ENCODE assay signal across 23 cellular contexts in genomic region chr3:49680493-49681231, GRCh38. TPM values are rescaled to one million over a fixed set of nuclear protein-coding genes. Genes with fewer than 3 reads are reported as not detected.
DNase-seq lines count a peak whose midpoint lies in the region; ATAC-seq, FAIRE-seq and TF ChIP-seq lines count a peak whose summit lies in the region.
"Had no signal": no experiment of that assay in that cellular context is flagged by ENCODE, and none has a peak within 500 bp of the region (broad histone marks: within the 10 kb centered on the region; RNA-seq: fewer than 3 reads in every experiment).

No MANE protein-coding gene starts in this region.

- no peak overlapping the region for H3K4me2 ChIP-seq in H1 (ENCODE audit: insufficient read depth in 1 of 2, low read depth in 2 of 2, low read length in 2 of 2)
- no peak overlapping the region for H3K4me2 ChIP-seq in osteoblast (ENCODE audit: insufficient read depth, low read length)
- H3K4me2 ChIP-seq: A549 had no signal

- H2BK12ac ChIP-seq in H1 (ENCODE audit: low read depth, low read length), result no peak overlapping the region

- H4K91ac ChIP-seq in H1 (replicated peaks; ENCODE audit: insufficient read length, low read length), result no peak overlapping the region

- H4K8ac ChIP-seq in H1 (ENCODE audit: extremely low read depth, insufficient read depth, low read length), result peak overlapping the region; percentile 62; the same call in 1 of the 2 replicates

- no peak overlapping the region for H3K4me3 Mint-ChIP-seq in activated T-cell treated with anti-CD3 and anti-CD28 coated beads, Interleukin-2, amount 50 U/mL, for 24 hours
- H3K4me3 Mint-ChIP-seq in activated T-cell treated with anti-CD3 and anti-CD28 coated beads, Interleukin-2, amount 50 U/mL, for 4 hours, result no peak overlapping the region
- H3K4me3 Mint-ChIP-seq: IgD-negative memory B cell had no signal

- H3K36me3 Mint-ChIP-seq in activated T-cell treated with anti-CD3 and anti-CD28 coated beads, Interleukin-2, amount 50 U/mL, for 24 hours (ENCODE audit: low read depth), result peaks cover 98% of the 10 kb centered on the region
- H3K36me3 Mint-ChIP-seq in activated T-cell treated with anti-CD3 and anti-CD28 coated beads, Interleukin-2, amount 50 U/mL, for 4 hours (ENCODE audit: insufficient read depth), result peaks cover 36% of the 10 kb centered on the region

- H2BK5ac ChIP-seq in H1 (ENCODE audit: low read depth, low read length), result no peak overlapping the region

- no peak for ATAC-seq in activated T-cell treated with anti-CD3 and anti-CD28 coated beads, Interleukin-2, amount 50 U/mL, for 4 hours
- ATAC-seq: A549 had no signal

- H3K23me2 ChIP-seq in H1 (ENCODE audit: low read depth, low read length), result no peaks in the 10 kb centered on the region

- TF ChIP-seq RAD21 in H1 (IDR thresholded peaks at IDR 0.05 in 1 of 2, conservative IDR thresholded peaks at IDR 0.05 in 1 of 2; ENCODE audit: low read depth in 2 of 2, low read length in 2 of 2), result no peak

- no peak overlapping the region for H4K5ac ChIP-seq in H1 (ENCODE audit: insufficient read length, low read depth, low read length)

- H3K79me2 ChIP-seq in H1 (ENCODE audit: control insufficient read depth in 1 of 2, insufficient read depth in 2 of 2, low read length in 2 of 2) (0 out of 4 replicates have a peak, but pooled peaks cover 0 to 3% of the 10 kb centered on the region in 2 experiments), osteoblast (ENCODE audit: insufficient read depth, low read length) (peaks cover 7% of the 10 kb centered on the region)

- peak overlapping the region; percentile 50 for H3K27ac Mint-ChIP-seq in activated T-cell treated with anti-CD3 and anti-CD28 coated beads, Interleukin-2, amount 50 U/mL, for 24 hours
- H3K27ac Mint-ChIP-seq: IgD-negative memory B cell had no signal

- peaks cover 0 to 3% (median 3%) of the 10 kb centered on the region in 4 experiments; a peak in 2 of 7 replicates for H3K27me3 ChIP-seq in H1 (replicated peaks in 1 of 4; ENCODE audit: control insufficient read depth in 3 of 4, extremely low read depth in 1 of 4, insufficient read depth in 3 of 4, low read length in 3 of 4)
- no peaks in the 10 kb centered on the region for H3K27me3 ChIP-seq in osteoblast (ENCODE audit: insufficient read depth, low read length)
- peaks cover 0 to 3% (median 0%) of the 10 kb centered on the region in 7 donors for H3K27me3 ChIP-seq in spleen (replicated peaks in 1 of 7)

- intact Hi-C loops in spleen (cut with DNase I; ENCODE audit: low total_unique reads), result no loop called here

- H2BK20ac ChIP-seq in H1 (ENCODE audit: low read length), result no peak overlapping the region

- no peak overlapping the region for H3K23ac ChIP-seq in H1 (ENCODE audit: insufficient read length)

- WGBS in H1 (ENCODE audit: extremely low coverage in 1 of 2, insufficient coverage in 1 of 2, insufficient read length in 1 of 2, insufficient replicate concordance in 2 of 2, low coverage in 1 of 2, low lambda C conversion rate in 2 of 2, missing lambda C conversion rate in 1 of 2), 2 experiments, result 77% methylated on average over 7 of the region's 7 CpGs; no CpG with 5 or more reads in 1 of the 2 experiments
- WGBS in spleen, 5 donors, result 92 to 98% (median 95%) methylated on average over 4 to 7 of the region's 7 CpGs

- no peak overlapping the region for H2AK5ac ChIP-seq in H1 (ENCODE audit: low read depth, low read length)

- DNase-seq in activated T-cell treated with anti-CD3 and anti-CD28 coated beads, Interleukin-2, amount 50 U/mL, for 24 hours, result no peak
- no peak for DNase-seq in activated T-cell treated with anti-CD3 and anti-CD28 coated beads, Interleukin-2, amount 50 U/mL, for 4 hours
- DNase-seq in H1 (ENCODE audit: low read depth in 1 of 2, low spot score in 2 of 2), result no peak
- DNase-seq in osteoblast (ENCODE audit: insufficient read length, low spot score, missing footprints), result peak; percentile 92
- DNase-seq in NCI-H1105 treated with DMSO at 0.1 percent for 48 hours (lab: John Stamatoyannopoulos, UW), result no peak
- DNase-seq in spleen, result no peak
- no peak for DNase-seq in ecto neural progenitor cell (ENCODE audit: low spot score)
- DNase-seq: AML-193; Caco-2; CD4-positive, alpha-beta T cell; DMS153; DMS79; GDM1; HCEC 1CT; KBM-7 had no signal

- H2AFZ ChIP-seq in H1 (ENCODE audit: low read length) (no peak overlapping the region), osteoblast (ENCODE audit: low read length) (no peak overlapping the region)

- H3K27ac ChIP-seq in H1 (ENCODE audit: low read depth, low read length) (no peak overlapping the region), osteoblast (ENCODE audit: low read depth, low read length) (no peak overlapping the region), spleen (no peak overlapping the region)
- H3K27ac ChIP-seq: 22Rv1, A549, C4-2B had no signal

- H3K9me3 Mint-ChIP-seq in activated T-cell treated with anti-CD3 and anti-CD28 coated beads, Interleukin-2, amount 50 U/mL, for 24 hours, result no peaks in the 10 kb centered on the region
- H3K9me3 Mint-ChIP-seq in activated T-cell treated with anti-CD3 and anti-CD28 coated beads, Interleukin-2, amount 50 U/mL, for 4 hours, result no peaks in the 10 kb centered on the region
- H3K9me3 Mint-ChIP-seq: CD4-positive, alpha-beta T cell; IgD-negative memory B cell had no signal

- no peaks in the 10 kb centered on the region for H3K9me3 ChIP-seq in H1 (ENCODE audit: insufficient read depth in 2 of 2, low read depth in 1 of 2, low read length in 1 of 2)
- no peaks in the 10 kb centered on the region for H3K9me3 ChIP-seq in osteoblast (ENCODE audit: low read depth, low read length)
- no peaks in the 10 kb centered on the region for H3K9me3 ChIP-seq in spleen
- H3K9me3 ChIP-seq: A549, Caco-2 had no signal

- no peak for TF ChIP-seq EP300 in H1 (IDR thresholded peaks at IDR 0.05; ENCODE audit: borderline replicate concordance in 1 of 2, low read depth in 2 of 2, low read length in 2 of 2)

- H3K4ac ChIP-seq in H1 (replicated peaks; ENCODE audit: insufficient read length, low read depth, low read length), result no peak overlapping the region

- H3K27me3 Mint-ChIP-seq in activated T-cell treated with anti-CD3 and anti-CD28 coated beads, Interleukin-2, amount 50 U/mL, for 24 hours, result no peaks in the 10 kb centered on the region
- H3K27me3 Mint-ChIP-seq in activated T-cell treated with anti-CD3 and anti-CD28 coated beads, Interleukin-2, amount 50 U/mL, for 4 hours (ENCODE audit: low read depth), result peaks cover 4% of the 10 kb centered on the region
- H3K27me3 Mint-ChIP-seq: CD4-positive, alpha-beta T cell had no signal

- no peaks in the 10 kb centered on the region for H3K79me1 ChIP-seq in H1 (ENCODE audit: low read depth, low read length)

- H3K56ac ChIP-seq in H1 (replicated peaks; ENCODE audit: insufficient read length, low read depth, low read length), result no peak overlapping the region

- H3K14ac ChIP-seq in H1 (ENCODE audit: insufficient read length), result no peak overlapping the region

- peaks cover 22% of the 10 kb centered on the region for H3K4me1 Mint-ChIP-seq in activated T-cell treated with anti-CD3 and anti-CD28 coated beads, Interleukin-2, amount 50 U/mL, for 24 hours (ENCODE audit: low read depth)
- peaks cover 10% of the 10 kb centered on the region for H3K4me1 Mint-ChIP-seq in activated T-cell treated with anti-CD3 and anti-CD28 coated beads, Interleukin-2, amount 50 U/mL, for 4 hours (ENCODE audit: low read depth)

- H3K18ac ChIP-seq in H1 (ENCODE audit: extremely low read depth, low read length), result no peak overlapping the region

- H3K4me1 ChIP-seq in H1 (replicated peaks in 1 of 4; ENCODE audit: control insufficient read depth in 3 of 4, insufficient read depth in 4 of 4, low read length in 3 of 4) (no peaks in the 10 kb centered on the region), osteoblast (ENCODE audit: insufficient read depth, low read length) (no peaks in the 10 kb centered on the region), spleen (peaks cover 0 to 24% (median 4%) of the 10 kb centered on the region in 6 donors)
- H3K4me1 ChIP-seq: A549, Caco-2 had no signal

- CTCF ChIA-PET in H1 (lab: Charles Lee; ENCODE audit: partially characterized antibody), result interaction anchor here (0.6 to 2.3 kb wide), 5 partner anchors 20 to 209 kb away, joined by 3 to 6 read pairs (median 5); no protein-coding TSS in a partner anchor

- H3K9ac ChIP-seq in H1 (replicated peaks in 1 of 4; ENCODE audit: extremely low read depth in 1 of 4, low read depth in 3 of 4, low read length in 3 of 4), result no peak overlapping the region

- H3K36me3 ChIP-seq in H1 (ENCODE audit: control insufficient read depth in 2 of 4, insufficient read depth in 4 of 4, low read length in 3 of 4), result peaks cover 47 to 77% (median 71%) of the 10 kb centered on the region in 4 experiments
- H3K36me3 ChIP-seq in osteoblast (ENCODE audit: insufficient read depth, low read length), result peaks cover 75% of the 10 kb centered on the region
- peaks cover 0 to 95% (median 84%) of the 10 kb centered on the region in 6 donors for H3K36me3 ChIP-seq in spleen

- H2BK120ac ChIP-seq in H1 (replicated peaks; ENCODE audit: low read depth, low read length), result no peak overlapping the region

- POLR2A ChIA-PET in H1 (lab: Charles Lee; ENCODE audit: partially characterized antibody), result interaction anchor here (0.6 to 1.7 kb wide), 4 partner anchors 33 to 752 kb away, joined by 3 to 8 read pairs (median 3); partner anchors contain the start of gene AMIGO3

- H3K4me3 ChIP-seq in H1 (ENCODE audit: extremely low read depth in 1 of 4, insufficient read depth in 2 of 4, low read depth in 3 of 4, low read length in 4 of 4) (no peak overlapping the region), osteoblast (ENCODE audit: insufficient read depth, low read length) (no peak overlapping the region), spleen (no peak overlapping the region)
- H3K4me3 ChIP-seq: A549 had no signal

- TF ChIP-seq CTCF in H1 (IDR thresholded peaks at IDR 0.05; ENCODE audit: control extremely low read depth in 1 of 3, insufficient read depth in 1 of 3, low read depth in 1 of 3, low read length in 3 of 3), result no peak
- no peak for TF ChIP-seq CTCF in osteoblast (IDR thresholded peaks at IDR 0.05; ENCODE audit: extremely low read depth, low read depth, low read length)
- TF ChIP-seq CTCF in spleen (IDR thresholded peaks at IDR 0.05 in 8 of 11, conservative IDR thresholded peaks at IDR 0.05 in 3 of 11), result no peak

- no peak overlapping the region for H2BK15ac ChIP-seq in H1 (ENCODE audit: low read length)

- H4K20me1 ChIP-seq in H1 (replicated peaks in 1 of 2; ENCODE audit: control insufficient read depth in 1 of 2, insufficient read depth in 2 of 2, low read length in 2 of 2) (peaks cover 0 to 21% of the 10 kb centered on the region in 2 experiments), osteoblast (ENCODE audit: insufficient read depth, low read length) (peaks cover 20% of the 10 kb centered on the region)

- no peak for FAIRE-seq in H1 (lab: Jason Lieb, UNC)
- FAIRE-seq: A549, D721Med, H54, HTR-8/SVneo had no signal

- TF ChIP-seq POLR2A in H1 (IDR thresholded peaks at IDR 0.05; ENCODE audit: control extremely low read depth in 1 of 2, low read depth in 2 of 2, low read length in 2 of 2) (no peak), spleen (IDR thresholded peaks at IDR 0.05) (no peak)

RNA-seq across cellular contexts. Expression of gene APEH, which starts 6.5 kb away (rescaled TPM):
- 100 to 1,000 TPM; 129 to 183 (median 171) TPM for total RNA-seq in activated T-cell treated with anti-CD3 and anti-CD28 coated beads, Interleukin-2, amount 50 U/mL, for 4 hours
- 222 and 236 TPM in 2 replicates for total RNA-seq in H1 (2021; fragmentation: NEBNext Ultra II Directional; extraction: Animal tissue kit (Norgen Biotek cat#: 25700))
- polyA plus RNA-seq in H1 (2011; rRNA removed) (260 and 275 TPM in 2 replicates), spleen (10 to 100 TPM; 29.6 to 46.0 (median 42.7) TPM)
- polyA plus RNA-seq in H1 (2011; cell fraction: cytosol; rRNA removed), result 237 TPM
- polyA plus RNA-seq in H1 (2011; cell fraction: nucleus; rRNA removed), result 509 TPM
- polyA plus RNA-seq in H1 (2012, experiment 1 of 2), result 188 to 293 TPM (median 261 TPM) in 4 replicates
- 246 TPM for polyA plus RNA-seq in H1 (2012, experiment 2 of 2)
- polyA plus RNA-seq in H1 (2013, experiment 1 of 2), result 99.8 TPM
- polyA plus RNA-seq in H1 (2013, experiment 2 of 2), result 92.7 TPM
- 303 and 366 TPM in 2 replicates for polyA minus RNA-seq in H1 (2011; rRNA and poly(A)+ RNA removed)
- polyA minus RNA-seq in H1 (2011; cell fraction: cytosol; rRNA and poly(A)+ RNA removed), result 156 TPM
- 198 TPM for polyA minus RNA-seq in H1 (2011; cell fraction: nucleus; rRNA and poly(A)+ RNA removed)
- total RNA-seq in osteoblast (98.8 and 101 TPM in 2 replicates), spleen (10 to 100 TPM; 63.1 to 89.5 (median 78.7) TPM)

RNA-seq across cellular contexts. Expression of gene MST1, which starts 8.6 kb away (rescaled TPM):
- total RNA-seq in activated T-cell treated with anti-CD3 and anti-CD28 coated beads, Interleukin-2, amount 50 U/mL, for 4 hours, result 1 to 10 TPM; 4.1 to 5.7 (median 4.7) TPM
- total RNA-seq in H1 (2021; fragmentation: NEBNext Ultra II Directional; extraction: Animal tissue kit (Norgen Biotek cat#: 25700)), result 6.2 and 8.5 TPM in 2 replicates
- polyA plus RNA-seq in H1 (2011; rRNA removed) (9.5 and 14.2 TPM in 2 replicates), spleen (10 to 100 TPM; 28.0 to 65.8 (median 43.4) TPM)
- 13.9 TPM for polyA plus RNA-seq in H1 (2011; cell fraction: cytosol; rRNA removed)
- polyA plus RNA-seq in H1 (2011; cell fraction: nucleus; rRNA removed), result 85.9 TPM
- polyA plus RNA-seq in H1 (2012, experiment 1 of 2), result 9.0 to 11.8 TPM (median 9.3 TPM) in 4 replicates
- polyA plus RNA-seq in H1 (2012, experiment 2 of 2), result 4.6 TPM
- 8.6 TPM for polyA plus RNA-seq in H1 (2013, experiment 1 of 2)
- polyA plus RNA-seq in H1 (2013, experiment 2 of 2), result 7.0 TPM
- 6.0 and 7.3 TPM in 2 replicates for polyA minus RNA-seq in H1 (2011; rRNA and poly(A)+ RNA removed)
- 13.4 TPM for polyA minus RNA-seq in H1 (2011; cell fraction: cytosol; rRNA and poly(A)+ RNA removed)
- polyA minus RNA-seq in H1 (2011; cell fraction: nucleus; rRNA and poly(A)+ RNA removed), result 23.3 TPM
- total RNA-seq in osteoblast (6.5 and 6.9 TPM in 2 replicates), spleen (10 to 100 TPM; 17.0 to 26.9 (median 21.1) TPM)

RNA-seq across cellular contexts. Expression of gene RNF123, which starts 8.7 kb away (rescaled TPM):
- total RNA-seq in activated T-cell treated with anti-CD3 and anti-CD28 coated beads, Interleukin-2, amount 50 U/mL, for 4 hours, result 10 to 100 TPM; 34.0 to 41.4 (median 35.4) TPM
- 30.5 and 34.2 TPM in 2 replicates for total RNA-seq in H1 (2021; fragmentation: NEBNext Ultra II Directional; extraction: Animal tissue kit (Norgen Biotek cat#: 25700))
- polyA plus RNA-seq in H1 (2011; rRNA removed) (57.7 and 71.5 TPM in 2 replicates), spleen (10 to 100 TPM; 11.6 to 22.5 (median 18.0) TPM)
- 42.3 TPM for polyA plus RNA-seq in H1 (2011; cell fraction: cytosol; rRNA removed)
- 154 TPM for polyA plus RNA-seq in H1 (2011; cell fraction: nucleus; rRNA removed)
- 14.4 to 33.7 TPM (median 28.7 TPM) in 4 replicates for polyA plus RNA-seq in H1 (2012, experiment 1 of 2)
- 25.2 TPM for polyA plus RNA-seq in H1 (2012, experiment 2 of 2)
- 25.4 TPM for polyA plus RNA-seq in H1 (2013, experiment 1 of 2)
- 26.8 TPM for polyA plus RNA-seq in H1 (2013, experiment 2 of 2)
- 49.8 TPM in 2 replicates for polyA minus RNA-seq in H1 (2011; rRNA and poly(A)+ RNA removed)
- polyA minus RNA-seq in H1 (2011; cell fraction: cytosol; rRNA and poly(A)+ RNA removed), result 26.6 TPM
- polyA minus RNA-seq in H1 (2011; cell fraction: nucleus; rRNA and poly(A)+ RNA removed), result 51.9 TPM
- total RNA-seq in osteoblast (25.0 and 33.3 TPM in 2 replicates), spleen (10 to 100 TPM; 34.9 to 57.5 (median 48.1) TPM)

RNA-seq across cellular contexts. Expression of gene AMIGO3, which starts 38.8 kb away (rescaled TPM):
- total RNA-seq in activated T-cell treated with anti-CD3 and anti-CD28 coated beads, Interleukin-2, amount 50 U/mL, for 4 hours, result under 1 TPM in 1 of 3 donors, not detected in 2; 0.11 TPM
- total RNA-seq in H1 (2021; fragmentation: NEBNext Ultra II Directional; extraction: Animal tissue kit (Norgen Biotek cat#: 25700)), result 1.6 and 2.9 TPM in 2 replicates
- 8.8 and 13.1 TPM in 2 replicates for polyA plus RNA-seq in H1 (2011; rRNA removed)
- polyA plus RNA-seq in H1 (2011; cell fraction: cytosol; rRNA removed), result 5.9 TPM
- 7.3 TPM for polyA plus RNA-seq in H1 (2011; cell fraction: nucleus; rRNA removed)
- polyA plus RNA-seq in H1 (2012, experiment 1 of 2), result 3.7 to 6.4 TPM (median 6.0 TPM) in 4 replicates
- 5.3 TPM for polyA plus RNA-seq in H1 (2012, experiment 2 of 2)
- polyA plus RNA-seq in H1 (2013, experiment 1 of 2), result 7.9 TPM
- 7.7 TPM for polyA plus RNA-seq in H1 (2013, experiment 2 of 2)
- polyA minus RNA-seq in H1 (2011; rRNA and poly(A)+ RNA removed), result 3.1 and 3.4 TPM in 2 replicates
- 8.0 TPM for polyA minus RNA-seq in H1 (2011; cell fraction: cytosol; rRNA and poly(A)+ RNA removed)
- 14.2 TPM for polyA minus RNA-seq in H1 (2011; cell fraction: nucleus; rRNA and poly(A)+ RNA removed)
- 0.29 and 1.8 TPM in 2 replicates for total RNA-seq in osteoblast
- 1 to 10 TPM in 2 of 7 donors, under 1 TPM in 1, not detected in 4; 0.23 to 1.6 (median 1.4) TPM for total RNA-seq in spleen
- 1 to 10 TPM in 1 of 3 donors, under 1 TPM in 2; 0.52 to 1.1 (median 0.79) TPM for polyA plus RNA-seq in spleen
- total RNA-seq: Caco-2 had no signal
- polyA plus RNA-seq: BJ had no signal

RNA-seq across cellular contexts. Expression of gene GMPPB, which starts 43.1 kb away (rescaled TPM):
- total RNA-seq in activated T-cell treated with anti-CD3 and anti-CD28 coated beads, Interleukin-2, amount 50 U/mL, for 4 hours, result 10 to 100 TPM; 67.0 to 71.8 (median 67.4) TPM
- total RNA-seq in H1 (2021; fragmentation: NEBNext Ultra II Directional; extraction: Animal tissue kit (Norgen Biotek cat#: 25700)), result 23.9 and 24.0 TPM in 2 replicates
- polyA plus RNA-seq in H1 (2011; rRNA removed) (20.9 and 26.6 TPM in 2 replicates), spleen (10 to 100 TPM; 10.8 to 21.2 (median 11.1) TPM)
- 22.7 TPM for polyA plus RNA-seq in H1 (2011; cell fraction: cytosol; rRNA removed)
- polyA plus RNA-seq in H1 (2011; cell fraction: nucleus; rRNA removed), result 27.5 TPM
- 11.9 to 25.8 TPM (median 24.2 TPM) in 4 replicates for polyA plus RNA-seq in H1 (2012, experiment 1 of 2)
- polyA plus RNA-seq in H1 (2012, experiment 2 of 2), result 21.9 TPM
- 8.3 TPM for polyA plus RNA-seq in H1 (2013, experiment 1 of 2)
- polyA plus RNA-seq in H1 (2013, experiment 2 of 2), result 9.1 TPM
- polyA minus RNA-seq in H1 (2011; rRNA and poly(A)+ RNA removed), result 24.6 and 27.9 TPM in 2 replicates
- 15.9 TPM for polyA minus RNA-seq in H1 (2011; cell fraction: cytosol; rRNA and poly(A)+ RNA removed)
- polyA minus RNA-seq in H1 (2011; cell fraction: nucleus; rRNA and poly(A)+ RNA removed), result 27.7 TPM
- total RNA-seq in osteoblast (17.4 and 21.0 TPM in 2 replicates), spleen (10 to 100 TPM; 24.0 to 34.3 (median 30.0) TPM)
